In genomic region chr1:33753087-33753856, GRCh38 we compare ENCODE assay signal across 34 cellular contexts.
"Had no signal": no experiment of that assay in that cellular context is flagged by ENCODE, and none has a peak within 500 bp of the region (broad histone marks: within the 10 kb centered on the region; RNA-seq: fewer than 3 reads in every experiment).

No MANE protein-coding gene starts in this region.

- ATAC-seq: activated CD4-positive, CD25-positive, alpha-beta regulatory T cell treated with anti-CD3 and anti-CD28 coated beads, Interleukin-2, amount 50 U/mL, for 24 hours; activated CD8-positive, alpha-beta memory T cell treated with anti-CD3 and anti-CD28 coated beads, Interleukin-2, amount 10 ng/mL, durations not matched to agents 7 days and 5 days; activated CD8-positive, alpha-beta T cell treated with anti-CD3 and anti-CD28 coated beads for 36 hours; activated naive CD4-positive, alpha-beta T cell treated with anti-CD3 and anti-CD28 coated beads, Interleukin-2, amount 50 U/mL, for 72 hours; activated T-cell treated with anti-CD3 and anti-CD28 coated beads, Interleukin-2, amount 50 U/mL, for 72 hours; effector memory CD8-positive, alpha-beta T cell; foreskin keratinocyte; gastrocnemius medialis; T-helper 17 cell had no signal

- DNase-seq: activated B cell treated with CpG ODN at 0.5 μM for 24 hours; activated CD4-positive, alpha-beta T cell treated with anti-CD3 and anti-CD28 coated beads for 48 hours; activated CD4-positive, alpha-beta T cell treated with anti-CD3 and anti-CD28 coated beads, Interleukin-2, amount 50 U/mL, for 1 hour; activated CD4-positive, alpha-beta T cell treated with anti-CD3 and anti-CD28 coated beads, Interleukin-2, amount 50 U/mL, for 48 hours; activated CD8-positive, alpha-beta memory T cell treated with anti-CD3 and anti-CD28 coated beads, Interleukin-2, amount 10 ng/mL, durations not matched to agents 7 days and 5 days; activated CD8-positive, alpha-beta memory T cell treated with anti-CD3 and anti-CD28 coated beads, Interleukin-2, amount 50 U/mL, for 48 hours; activated CD8-positive, alpha-beta T cell treated with anti-CD3 and anti-CD28 coated beads for 36 hours; activated gamma-delta T cell; activated naive CD4-positive, alpha-beta T cell; activated naive CD4-positive, alpha-beta T cell treated with anti-CD3 and anti-CD28 coated beads, Interleukin-2, amount 10 ng/mL, durations not matched to agents 7 days and 5 days; activated naive CD8-positive, alpha-beta T cell treated with anti-CD3 and anti-CD28 coated beads, Interleukin-2, amount 10 ng/mL, durations not matched to agents 7 days and 5 days; activated T-cell treated with anti-CD3 and anti-CD28 coated beads for 4 hours; activated T-cell treated with anti-CD3 and anti-CD28 coated beads, Interleukin-2, amount 50 U/mL, for 24 hours; activated T-cell treated with anti-CD3 and anti-CD28 coated beads, Interleukin-2, amount 50 U/mL, for 72 hours; central memory CD4-positive, alpha-beta T cell; cerebellar nuclear complex; colonic mucosa; dorsolateral prefrontal cortex; effector CD4-positive, alpha-beta T cell; effector memory CD8-positive, alpha-beta T cell; erythroblast; foreskin keratinocyte; gastrocnemius medialis; glutamatergic neuron; T-helper 1 cell; T-helper 17 cell; T1000; WERI-Rb-1 had no signal

- H3K4me1 ChIP-seq: breast epithelium, colonic mucosa, esophagus muscularis mucosa, foreskin keratinocyte, gastrocnemius medialis had no signal

- H3K36me3 ChIP-seq: ascending aorta, breast epithelium, cardiac muscle cell, colonic mucosa, esophagus muscularis mucosa, gastrocnemius medialis, WERI-Rb-1 had no signal

- H3K27ac ChIP-seq: ascending aorta, breast epithelium, cardiac muscle cell, colonic mucosa, dorsolateral prefrontal cortex, esophagus muscularis mucosa, foreskin keratinocyte, gastrocnemius medialis, WERI-Rb-1 had no signal

- H3K27me3 ChIP-seq: ascending aorta, breast epithelium, cardiac muscle cell, colonic mucosa, dorsolateral prefrontal cortex, esophagus muscularis mucosa, foreskin keratinocyte had no signal

- H3K4me3 ChIP-seq: ascending aorta, breast epithelium, cardiac muscle cell, colonic mucosa, dorsolateral prefrontal cortex, esophagus muscularis mucosa, gastrocnemius medialis had no signal

- H3K9me3 ChIP-seq: colonic mucosa, gastrocnemius medialis had no signal
